In the genomic region with DNA sequence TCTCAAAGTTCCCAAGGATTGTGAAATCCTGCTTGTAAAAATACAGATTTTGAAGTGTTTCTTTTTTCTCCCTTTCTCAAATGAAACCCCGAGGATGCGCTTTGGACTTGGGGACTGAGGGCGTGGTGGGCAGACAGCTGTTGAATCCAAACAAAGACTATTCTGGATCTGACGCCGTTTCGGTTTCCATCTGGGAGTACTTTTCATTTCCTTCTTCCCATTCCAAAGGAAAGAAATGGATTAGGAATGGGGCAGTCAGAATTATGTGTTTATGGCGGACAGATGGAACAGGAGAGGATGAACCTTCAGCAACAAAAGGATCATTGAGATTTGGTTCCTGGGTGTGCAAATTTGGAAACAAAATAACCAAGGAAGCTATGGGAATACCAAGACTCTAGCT, we compare ENCODE assay signal across 9 cellular contexts.
DNase-seq lines count a peak whose midpoint lies in the region; ATAC-seq and TF ChIP-seq lines count a peak whose summit lies in the region.
"Had no signal": no experiment of that assay in that cellular context is flagged by ENCODE, and none has a peak within 500 bp of the region (broad histone marks: within the 10 kb centered on the region; RNA-seq: fewer than 3 reads in every experiment).

No MANE protein-coding gene starts in this region.

- TF ChIP-seq EP300 in upper lobe of left lung (IDR thresholded peaks at IDR 0.05): no peak

- no peaks in the 10 kb centered on the region for H3K4me1 ChIP-seq in right cardiac atrium (ENCODE audit: control insufficient read depth, insufficient read depth, low read length)
- peaks cover 44% of the 10 kb centered on the region for H3K4me1 ChIP-seq in muscle layer of colon (ENCODE audit: insufficient read depth, low read length)
- H3K4me1 ChIP-seq in upper lobe of left lung: peaks cover 32 to 55% (median 40%) of the 10 kb centered on the region in 4 donors

- H3K4me3 Mint-ChIP-seq in activated naive CD8-positive, alpha-beta T cell treated with anti-CD3 and anti-CD28 coated beads, Interleukin-2, amount 50 U/mL, for 24 hours: peak overlapping the region; percentile 70

- peaks cover 84% of the 10 kb centered on the region for H3K27me3 Mint-ChIP-seq in activated naive CD8-positive, alpha-beta T cell treated with anti-CD3 and anti-CD28 coated beads, Interleukin-2, amount 50 U/mL, for 24 hours

- no peak for TF ChIP-seq CTCF in upper lobe of left lung (IDR thresholded peaks at IDR 0.05)

- H3K9ac ChIP-seq in muscle layer of colon (ENCODE audit: low read length): no peak overlapping the region

- H3K9me3 Mint-ChIP-seq in activated naive CD8-positive, alpha-beta T cell treated with anti-CD3 and anti-CD28 coated beads, Interleukin-2, amount 50 U/mL, for 24 hours: no peaks in the 10 kb centered on the region

- H3K27ac ChIP-seq in right cardiac atrium (ENCODE audit: low read length): no peak overlapping the region
- no peak overlapping the region for H3K27ac ChIP-seq in muscle layer of colon (ENCODE audit: low read depth, low read length)
- H3K27ac ChIP-seq in upper lobe of left lung: peak overlapping the region in 1 of 4 donors; percentile 26
- H3K27ac ChIP-seq: WERI-Rb-1 had no signal

- 10% methylated on average over 7 of the region's 7 CpGs for WGBS in right cardiac atrium
- WGBS in upper lobe of left lung, 2 donors: 10 to 14% methylated on average over 7 of the region's 7 CpGs

- H3K9me3 ChIP-seq in right cardiac atrium (ENCODE audit: control insufficient read depth, low read length) (no peaks in the 10 kb centered on the region), muscle layer of colon (ENCODE audit: low read length) (no peaks in the 10 kb centered on the region), upper lobe of left lung (no peaks in the 10 kb centered on the region)

- H3K27ac Mint-ChIP-seq in activated naive CD8-positive, alpha-beta T cell treated with anti-CD3 and anti-CD28 coated beads, Interleukin-2, amount 50 U/mL, for 24 hours: no peak overlapping the region

- TF ChIP-seq POLR2A in upper lobe of left lung (IDR thresholded peaks at IDR 0.05): no peak

- H3K4me1 Mint-ChIP-seq in activated naive CD8-positive, alpha-beta T cell treated with anti-CD3 and anti-CD28 coated beads, Interleukin-2, amount 50 U/mL, for 24 hours: peaks cover 52% of the 10 kb centered on the region

- H3K4me3 ChIP-seq in right cardiac atrium (ENCODE audit: low read length) (peak overlapping the region; percentile 79), muscle layer of colon (ENCODE audit: low read depth in 1 of 2, low read length in 2 of 2) (peak overlapping the region; percentile 23 to 48), upper lobe of left lung (peak overlapping the region in 3 of 4 donors; percentile 37 to 54 (median 46))

- no peak for DNase-seq in right cardiac atrium
- no peak for DNase-seq in Right ventricle myocardium superior
- no peak for DNase-seq in activated naive CD8-positive, alpha-beta T cell treated with anti-CD3 and anti-CD28 coated beads, Interleukin-2, amount 50 U/mL, for 24 hours
- no peak for DNase-seq in upper lobe of left lung
- no peak for DNase-seq in HuH-7 (ENCODE audit: low spot score)
- DNase-seq in HCEC 1CT: no peak
- DNase-seq: WERI-Rb-1 had no signal

- H3K36me3 ChIP-seq in muscle layer of colon (ENCODE audit: insufficient read depth, low read length) (no peaks in the 10 kb centered on the region), upper lobe of left lung (no peaks in the 10 kb centered on the region)
- H3K36me3 ChIP-seq: WERI-Rb-1 had no signal

- H3K36me3 Mint-ChIP-seq in activated naive CD8-positive, alpha-beta T cell treated with anti-CD3 and anti-CD28 coated beads, Interleukin-2, amount 50 U/mL, for 24 hours (ENCODE audit: low read depth): no peaks in the 10 kb centered on the region

- intact Hi-C loops in right cardiac atrium (cut with DNase I) (loop anchor here in 1 of 4 donors (10.0 kb wide), 1 partner anchor 1038 kb away; no protein-coding TSS in a partner anchor), Right ventricle myocardium superior (cut with DNase I) (loop anchor here (10.0 kb wide), 1 partner anchor 1038 kb away; no protein-coding TSS in a partner anchor)

- no peak for ATAC-seq in right cardiac atrium
- ATAC-seq in Right ventricle myocardium superior (ENCODE audit: poor library complexity): no peak
- ATAC-seq in activated naive CD8-positive, alpha-beta T cell treated with anti-CD3 and anti-CD28 coated beads, Interleukin-2, amount 50 U/mL, for 24 hours: no peak
- no peak for ATAC-seq in upper lobe of left lung (ENCODE audit: low FRiP score in 2 of 2)
- ATAC-seq in GM18519 (IDR thresholded peaks at IDR 0.05; ENCODE audit: low FRiP score, unreplicated experiment): no peak

- no peaks in the 10 kb centered on the region for H3K27me3 ChIP-seq in right cardiac atrium (ENCODE audit: control insufficient read depth, insufficient read depth)
- H3K27me3 ChIP-seq in muscle layer of colon (ENCODE audit: control insufficient read depth in 1 of 2, insufficient read depth in 2 of 2, low read length in 2 of 2): peaks cover 76 to 83% of the 10 kb centered on the region in 2 donors
- peaks cover 0 to 54% (median 10%) of the 10 kb centered on the region in 4 donors for H3K27me3 ChIP-seq in upper lobe of left lung
